Comparison of ENCODE assay signal across 8 cellular contexts in the genomic region with DNA sequence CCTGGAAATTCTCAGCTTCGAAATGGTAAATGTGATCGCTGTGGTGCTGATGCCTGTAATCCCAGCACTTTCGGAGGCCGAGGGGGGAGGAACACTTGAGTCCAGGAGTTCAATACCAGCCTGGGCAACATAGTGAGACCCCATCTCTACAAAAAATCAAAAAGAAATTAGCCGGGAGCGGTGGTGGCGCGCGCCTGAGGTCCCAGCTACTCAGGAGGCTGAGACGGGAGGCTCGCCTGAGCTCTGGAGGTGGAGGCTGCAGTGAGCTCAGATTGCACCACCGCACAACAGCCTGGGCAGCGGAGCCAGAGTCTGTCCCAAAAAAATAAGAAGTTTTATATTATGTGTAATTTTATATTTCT. TPM values are rescaled to one million over a fixed set of nuclear protein-coding genes. Genes with fewer than 3 reads are reported as not detected.
DNase-seq lines count a peak whose midpoint lies in the region; ATAC-seq and TF ChIP-seq lines count a peak whose summit lies in the region.

No MANE protein-coding gene starts in this region.

- H3K9me3 ChIP-seq in DND-41 (ENCODE audit: insufficient read depth, low read length, severe bottlenecking), result no peaks in the 10 kb centered on the region
- no peaks in the 10 kb centered on the region for H3K9me3 ChIP-seq in PC-9 (ENCODE audit: insufficient read depth, low read depth)
- no peaks in the 10 kb centered on the region for H3K9me3 ChIP-seq in esophagus (ENCODE audit: control insufficient read depth in 2 of 2, insufficient read depth in 1 of 2, low read depth in 1 of 2, low read length in 1 of 2)
- H3K9me3 ChIP-seq in parathyroid adenoma (ENCODE audit: control insufficient read depth, low read length), result no peaks in the 10 kb centered on the region

- ATAC-seq in DND-41 (ENCODE audit: insufficient read depth, low read depth) (no peak), HG02678 (IDR thresholded peaks at IDR 0.05; ENCODE audit: unreplicated experiment) (no peak), HG02610 (IDR thresholded peaks at IDR 0.05; ENCODE audit: unreplicated experiment) (no peak)

- no peaks in the 10 kb centered on the region for H3K9me2 ChIP-seq in PC-9 (ENCODE audit: insufficient read depth)

- TF ChIP-seq CTCF in DND-41 (IDR thresholded peaks at IDR 0.05; ENCODE audit: borderline replicate concordance, extremely low read depth, low read length, poor library complexity, severe bottlenecking) (no peak), PC-9 (conservative IDR thresholded peaks at IDR 0.05) (no peak), parathyroid adenoma (IDR thresholded peaks at IDR 0.05) (no peak)

- 30 to 31% methylated on average over 13 of the region's 13 CpGs for WGBS in esophagus, 2 donors

- H3K4me2 ChIP-seq in DND-41 (ENCODE audit: insufficient read depth, low read length) (peak overlapping the region; percentile 96), PC-9 (peak overlapping the region; percentile 88), parathyroid adenoma (ENCODE audit: low read length) (peak overlapping the region; percentile 79)

- POLR2A ChIA-PET in PC-9 (lab: Charles Lee; ENCODE audit: unreplicated experiment), result interaction anchor here (0.5 to 0.6 kb wide), 2 partner anchors 13 to 23 kb away, joined by 5 to 6 read pairs; no protein-coding TSS in a partner anchor

- no peaks in the 10 kb centered on the region for H3K27me3 ChIP-seq in DND-41 (ENCODE audit: insufficient read depth, low read length, poor library complexity)
- H3K27me3 ChIP-seq in PC-9 (ENCODE audit: insufficient read depth, low read depth), result no peaks in the 10 kb centered on the region
- no peaks in the 10 kb centered on the region for H3K27me3 ChIP-seq in esophagus (ENCODE audit: control insufficient read depth in 1 of 2, insufficient read depth in 2 of 2, low read length in 2 of 2)
- H3K27me3 ChIP-seq in parathyroid adenoma (ENCODE audit: control insufficient read depth, insufficient read depth, low read length), result no peaks in the 10 kb centered on the region

- H3K27ac ChIP-seq in DND-41 (ENCODE audit: low read length), result peak overlapping the region; percentile 91
- H3K27ac ChIP-seq in PC-9, result peak overlapping the region; percentile 44
- peak overlapping the region; percentile 90 to 92 for H3K27ac ChIP-seq in esophagus (ENCODE audit: low read depth in 2 of 2, low read length in 1 of 2)
- no peak overlapping the region for H3K27ac ChIP-seq in parathyroid adenoma

- CTCF ChIA-PET in PC-9 (lab: Charles Lee), result no interaction called here

- H3K36me3 ChIP-seq in DND-41 (ENCODE audit: insufficient read depth, low read length), result peaks cover 40% of the 10 kb centered on the region
- peaks cover 13% of the 10 kb centered on the region; the same call in 1 of the 2 replicates for H3K36me3 ChIP-seq in PC-9 (ENCODE audit: low read depth)
- peaks cover 3 to 13% of the 10 kb centered on the region in 2 donors for H3K36me3 ChIP-seq in esophagus (ENCODE audit: control insufficient read depth in 2 of 2, insufficient read depth in 2 of 2, low read length in 1 of 2)
- no peaks in the 10 kb centered on the region for H3K36me3 ChIP-seq in parathyroid adenoma (ENCODE audit: control insufficient read depth, insufficient read depth, low read length)

- no TSS peak for BruUV-seq in PC-9 (replicated peaks; lab: Mats Ljungman, UMichigan)

- peaks cover 39% of the 10 kb centered on the region for H3F3A ChIP-seq in PC-9 (ENCODE audit: insufficient read depth, low read depth)

- H3K4me3 ChIP-seq in DND-41 (ENCODE audit: low read depth in 1 of 2, low read length in 2 of 2) (peak overlapping the region; percentile 62 to 84), PC-9 (peak overlapping the region; percentile 80), esophagus (ENCODE audit: low read depth in 1 of 2, low read length in 2 of 2) (peak overlapping the region; percentile 95 to 96), parathyroid adenoma (ENCODE audit: low read depth, low read length) (peak overlapping the region; percentile 92)

- H3K9ac ChIP-seq in DND-41 (ENCODE audit: low read depth, low read length) (peak overlapping the region; percentile 97), parathyroid adenoma (no peak overlapping the region)

- intact Hi-C loops in PC-9 (cut with micrococcal nuclease; ENCODE audit: unreplicated experiment), result loop anchor here (2.0 kb wide), 2 partner anchors 25 to 33 kb away; no protein-coding TSS in a partner anchor

- H2AFZ ChIP-seq in DND-41 (ENCODE audit: low read depth, low read length) (peak overlapping the region; percentile 89; the same call in 1 of the 2 replicates), PC-9 (peak overlapping the region; percentile 85), parathyroid adenoma (no peak overlapping the region)

- H3K79me2 ChIP-seq in DND-41 (ENCODE audit: insufficient read depth, low read length), result peaks cover 56% of the 10 kb centered on the region
- H3K79me2 ChIP-seq in PC-9 (ENCODE audit: low read depth), result peaks cover 50% of the 10 kb centered on the region
- H3K79me2 ChIP-seq in parathyroid adenoma, result peaks cover 3% of the 10 kb centered on the region

- H4K20me1 ChIP-seq in DND-41 (ENCODE audit: insufficient read depth, low read length) (peaks cover 22% of the 10 kb centered on the region; the same call in 1 of the 2 replicates), PC-9 (ENCODE audit: insufficient read depth) (peaks cover 8% of the 10 kb centered on the region)

- DNase-seq in DND-41 (no peak), PC-9 (no peak), NCI-H226 (no peak), GM19238 (ENCODE audit: insufficient read length, low spot score) (no peak)

- H3K4me1 ChIP-seq in DND-41 (ENCODE audit: insufficient read depth, low read length) (peaks cover 40% of the 10 kb centered on the region), PC-9 (replicated peaks; ENCODE audit: insufficient read depth) (peaks cover 19% of the 10 kb centered on the region), esophagus (ENCODE audit: control insufficient read depth in 2 of 2, insufficient read depth in 2 of 2, low read length in 1 of 2) (peaks cover 6 to 9% of the 10 kb centered on the region in 2 donors), parathyroid adenoma (peaks cover 3% of the 10 kb centered on the region)

RNA-seq across cellular contexts. Expression of a gene that starts 0.8 kb away (rescaled TPM):
- 90.5 and 90.8 TPM in 2 replicates for total RNA-seq in PC-9 (2021)
- polyA plus RNA-seq in esophagus, result 100 to 1,000 TPM in 1 of 2 donors, 10 to 100 TPM in 1; 59.1 to 148 TPM

RNA-seq across cellular contexts. Expression of a gene that starts 8.8 kb away (rescaled TPM):
- total RNA-seq in PC-9 (2021), result 162 and 183 TPM in 2 replicates
- polyA plus RNA-seq in esophagus, result 100 to 1,000 TPM in 1 of 2 donors, 10 to 100 TPM in 1; 97.9 to 210 TPM

RNA-seq across cellular contexts. Expression of a gene that starts 13.1 kb away (rescaled TPM):
- total RNA-seq in PC-9 (2021), result 14.7 and 18.9 TPM in 2 replicates
- polyA plus RNA-seq in esophagus, result 10 to 100 TPM; 10.6 to 12.4 TPM

RNA-seq across cellular contexts. Expression of a gene that starts 27.6 kb away (rescaled TPM):
- total RNA-seq in PC-9 (2021), result 56.6 and 65.9 TPM in 2 replicates
- 10 to 100 TPM; 21.0 to 21.4 TPM for polyA plus RNA-seq in esophagus

RNA-seq across cellular contexts. Expression of a gene that starts 32.9 kb away (rescaled TPM):
- total RNA-seq in PC-9 (2021), result 164 and 210 TPM in 2 replicates
- 100 to 1,000 TPM; 155 to 158 TPM for polyA plus RNA-seq in esophagus
